Comparison of ENCODE assay signal across 16 cellular contexts in genomic region chr7:157545681-157546060, GRCh38.
DNase-seq lines count a peak whose midpoint lies in the region; ATAC-seq and TF ChIP-seq lines count a peak whose summit lies in the region.
"Had no signal": no experiment of that assay in that cellular context is flagged by ENCODE, and none has a peak within 500 bp of the region (broad histone marks: within the 10 kb centered on the region; RNA-seq: fewer than 3 reads in every experiment).

No MANE protein-coding gene starts in this region.

- no peaks in the 10 kb centered on the region for H3K9me3 Mint-ChIP-seq in natural killer cell treated with Interleukin-12 subunit alpha and Interleukin-12 subunit beta and Interleukin-15 and Interleukin-18, amount 100 ng/mL, for 72 hours
- H3K9me3 Mint-ChIP-seq in natural killer cell, result no peaks in the 10 kb centered on the region
- H3K9me3 Mint-ChIP-seq: CD8-positive, alpha-beta T cell had no signal

- TF ChIP-seq CTCF in natural killer cell (IDR thresholded peaks at IDR 0.05), result no peak

- peaks cover 0 to 16% of the 10 kb centered on the region in 2 donors for H3K4me1 Mint-ChIP-seq in natural killer cell treated with Interleukin-12 subunit alpha and Interleukin-12 subunit beta and Interleukin-15 and Interleukin-18, amount 100 ng/mL, for 72 hours (ENCODE audit: low read depth in 2 of 2)
- H3K4me1 Mint-ChIP-seq in natural killer cell, result peaks cover 0 to 15% of the 10 kb centered on the region in 2 donors
- H3K4me1 Mint-ChIP-seq: CD14-positive monocyte had no signal

- H3K27ac Mint-ChIP-seq in natural killer cell treated with Interleukin-12 subunit alpha and Interleukin-12 subunit beta and Interleukin-15 and Interleukin-18, amount 100 ng/mL, for 72 hours, result no peak overlapping the region
- no peak overlapping the region for H3K27ac Mint-ChIP-seq in natural killer cell
- H3K27ac Mint-ChIP-seq: CD8-positive, alpha-beta T cell had no signal

- H3K36me3 Mint-ChIP-seq in natural killer cell treated with Interleukin-12 subunit alpha and Interleukin-12 subunit beta and Interleukin-15 and Interleukin-18, amount 100 ng/mL, for 72 hours, result no peaks in the 10 kb centered on the region
- no peaks in the 10 kb centered on the region for H3K36me3 Mint-ChIP-seq in natural killer cell
- H3K36me3 Mint-ChIP-seq: CD14-positive monocyte; CD8-positive, alpha-beta T cell had no signal

- DNase-seq in activated effector memory CD4-positive, alpha-beta T cell treated with anti-CD3 and anti-CD28 coated beads, Interleukin-2, amount 50 U/mL, for 16 hours, result peak; percentile 14
- no peak for DNase-seq in activated effector memory CD4-positive, alpha-beta T cell treated with Interleukin-2 at 50 U/mL for 16 hours
- DNase-seq in natural killer cell treated with Interleukin-12 subunit alpha and Interleukin-12 subunit beta and Interleukin-15 and Interleukin-18, amount 100 ng/mL, for 72 hours (ENCODE audit: low spot score), result peak; percentile 18
- no peak for DNase-seq in natural killer cell
- DNase-seq in sciatic nerve (ENCODE audit: low spot score), result peak; percentile 23
- DNase-seq in NOMO-1 treated with DMSO at 0.1 percent for 48 hours (lab: John Stamatoyannopoulos, UW; ENCODE audit: unreplicated experiment), result no peak
- DNase-seq: CD8-positive, alpha-beta T cell; COR-L47; DMS153; DMS79 treated with DMSO at 0.1 percent for 48 hours; EL; GOT3; H9 had no signal

- H3K4me3 Mint-ChIP-seq in natural killer cell treated with Interleukin-12 subunit alpha and Interleukin-12 subunit beta and Interleukin-15 and Interleukin-18, amount 100 ng/mL, for 72 hours, result no peak overlapping the region
- no peak overlapping the region for H3K4me3 Mint-ChIP-seq in natural killer cell
- H3K4me3 Mint-ChIP-seq: CD14-positive monocyte; CD8-positive, alpha-beta T cell; H9 had no signal

- ATAC-seq in natural killer cell treated with Interleukin-12 subunit alpha and Interleukin-12 subunit beta and Interleukin-15 and Interleukin-18, amount 100 ng/mL, for 72 hours, result no peak
- no peak for ATAC-seq in natural killer cell
- no peak for ATAC-seq in sciatic nerve
- ATAC-seq in GM18870 (IDR thresholded peaks at IDR 0.05; ENCODE audit: unreplicated experiment), result no peak
- no peak for ATAC-seq in HG02623 (IDR thresholded peaks at IDR 0.05; ENCODE audit: unreplicated experiment)
- ATAC-seq: CD8-positive, alpha-beta T cell had no signal

- H3K27me3 Mint-ChIP-seq in natural killer cell treated with Interleukin-12 subunit alpha and Interleukin-12 subunit beta and Interleukin-15 and Interleukin-18, amount 100 ng/mL, for 72 hours, result no peaks in the 10 kb centered on the region
- H3K27me3 Mint-ChIP-seq in natural killer cell (ENCODE audit: low read depth in 2 of 2), result no peaks in the 10 kb centered on the region

- intact Hi-C loops in natural killer cell (cut with micrococcal nuclease), result no loop called here
- intact Hi-C loops in sciatic nerve (cut with DNase I), result no loop called here

Comparison
In these comparisons a context has a peak if more than half of its experiments do, and no peak if none do; other contexts are left out.
1. DNase-seq: peak in activated effector memory CD4-positive, alpha-beta T cell treated with anti-CD3 and anti-CD28 coated beads, Interleukin-2, amount 50 U/mL, for 16 hours (single experiment), natural killer cell treated with Interleukin-12 subunit alpha and Interleukin-12 subunit beta and Interleukin-15 and Interleukin-18, amount 100 ng/mL, for 72 hours (single experiment) and sciatic nerve (single experiment); none in activated effector memory CD4-positive, alpha-beta T cell treated with Interleukin-2 at 50 U/mL for 16 hours (single experiment), natural killer cell (single experiment) and NOMO-1 treated with DMSO at 0.1 percent for 48 hours (single experiment).